1 cellular context compared by ENCODE assay signal in the genomic region with DNA sequence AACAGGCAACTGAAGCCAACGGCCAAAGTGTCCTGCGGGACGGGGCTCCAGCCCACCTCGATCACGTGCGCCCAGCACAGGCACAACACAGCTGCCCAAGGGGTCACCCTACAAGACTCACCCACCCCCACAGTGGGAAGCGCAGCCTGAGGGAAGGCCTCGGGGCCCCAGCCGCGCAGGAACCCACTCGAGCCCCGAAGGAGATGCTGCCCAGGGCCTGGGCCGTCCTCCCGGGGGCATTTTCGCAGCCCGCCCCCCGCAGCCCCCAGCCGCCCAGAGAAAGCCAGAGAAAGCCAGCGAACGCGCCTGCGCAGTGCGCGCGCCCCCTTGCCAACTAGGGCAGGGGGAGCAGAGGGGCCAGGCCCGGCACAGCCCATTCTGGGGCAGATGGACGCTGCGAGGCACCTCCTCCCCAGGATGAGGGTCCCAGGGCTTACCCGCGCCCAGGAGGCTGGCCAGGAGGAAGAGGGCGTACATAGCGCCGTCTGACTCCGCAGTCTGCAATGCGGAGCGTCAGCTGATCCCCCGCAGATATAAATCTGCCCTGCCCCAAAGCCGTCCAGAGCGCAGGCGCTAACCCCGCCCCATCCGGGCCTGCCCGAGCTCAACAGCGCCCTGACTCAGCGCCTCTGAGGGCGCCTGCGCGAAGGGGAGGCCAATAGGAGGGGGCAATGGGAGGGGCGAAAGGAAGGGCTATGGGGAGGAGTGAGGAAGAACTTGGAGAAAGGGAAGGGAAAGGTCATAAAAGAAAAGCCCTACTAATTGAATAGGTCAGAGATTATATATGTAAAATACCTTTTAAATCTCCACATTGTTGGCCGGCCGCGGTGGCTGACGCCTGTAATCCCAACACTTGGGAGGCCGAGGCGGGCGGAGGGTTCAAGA.
TF ChIP-seq lines count a peak whose summit lies in the region.

PSAP (minus strand) TSS at position 507 of the 885 bp plus-strand sequence; CDS start at position 477, 30 bp downstream.

TF ChIP-seq in K562, 482 proteins besides CTCF, POLR2A, EP300 and RAD21 (continued from another document and continues in another):
- TF ChIP-seq, protein P1, sequence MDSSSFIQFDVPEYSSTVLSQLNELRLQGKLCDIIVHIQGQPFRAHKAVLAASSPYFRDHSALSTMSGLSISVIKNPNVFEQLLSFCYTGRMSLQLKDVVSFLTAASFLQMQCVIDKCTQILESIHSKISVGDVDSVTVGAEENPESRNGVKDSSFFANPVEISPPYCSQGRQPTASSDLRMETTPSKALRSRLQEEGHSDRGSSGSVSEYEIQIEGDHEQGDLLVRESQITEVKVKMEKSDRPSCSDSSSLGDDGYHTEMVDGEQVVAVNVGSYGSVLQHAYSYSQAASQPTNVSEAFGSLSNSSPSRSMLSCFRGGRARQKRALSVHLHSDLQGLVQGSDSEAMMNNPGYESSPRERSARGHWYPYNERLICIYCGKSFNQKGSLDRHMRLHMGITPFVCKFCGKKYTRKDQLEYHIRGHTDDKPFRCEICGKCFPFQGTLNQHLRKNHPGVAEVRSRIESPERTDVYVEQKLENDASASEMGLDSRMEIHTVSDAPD (CRISPR knock-in tag; IDR thresholded peaks at IDR 0.05) = no peak
- TF ChIP-seq ZNF584 (CRISPR knock-in tag; IDR thresholded peaks at IDR 0.05; ENCODE audit: low read depth) (no peak), ARID1B (IDR thresholded peaks at IDR 0.05) (peak; percentile 70), DLX4 (CRISPR knock-in tag; IDR thresholded peaks at IDR 0.05) (no peak), PHF20 (IDR thresholded peaks at IDR 0.05; ENCODE audit: partially characterized antibody) (no peak), TAL1 (IDR thresholded peaks at IDR 0.05) (no peak), ZNF79 (CRISPR knock-in tag; IDR thresholded peaks at IDR 0.05; ENCODE audit: low read depth) (no peak), ZNF445 (CRISPR knock-in tag; IDR thresholded peaks at IDR 0.05; ENCODE audit: low read depth) (no peak), MEF2D (tag; conservative IDR thresholded peaks at IDR 0.05; ENCODE audit: low read depth) (no peak), HDAC6 (IDR thresholded peaks at IDR 0.05; ENCODE audit: low read depth, low read length) (no peak), DACH1 (IDR thresholded peaks at IDR 0.05; ENCODE audit: partially characterized antibody) (peak; percentile 100), RREB1 (CRISPR knock-in tag; IDR thresholded peaks at IDR 0.05) (no peak), SMAD2 (IDR thresholded peaks at IDR 0.05; ENCODE audit: low read depth, low read length) (no peak), HDAC2 (IDR thresholded peaks at IDR 0.05) (peak; percentile 33; the same call in 1 of the 2 replicates), HES1 (IDR thresholded peaks at IDR 0.05; ENCODE audit: low read depth) (no peak), RUNX1 (IDR thresholded peaks at IDR 0.05; ENCODE audit: low read depth) (no peak), ZNF280A (IDR thresholded peaks at IDR 0.05; ENCODE audit: low read depth, partially characterized antibody) (no peak), NUFIP1 (IDR thresholded peaks at IDR 0.05; ENCODE audit: partially characterized antibody) (no peak), ZNF239 (CRISPR knock-in tag; IDR thresholded peaks at IDR 0.05) (no peak), SIRT6 (IDR thresholded peaks at IDR 0.05; ENCODE audit: low read depth, low read length) (no peak), DPF2 (IDR thresholded peaks at IDR 0.05) (peak; percentile 67), CBX1 (IDR thresholded peaks at IDR 0.05; ENCODE audit: low read depth) (peak; percentile 93), GTF2B (IDR thresholded peaks at IDR 0.05; ENCODE audit: extremely low read depth, insufficient read length) (no peak), KAT8 (IDR thresholded peaks at IDR 0.05; ENCODE audit: low read depth) (no peak), PHF8 (IDR thresholded peaks at IDR 0.05; ENCODE audit: borderline replicate concordance, low read length) (peak; percentile 97; the same call in 1 of the 2 replicates), ZNF699 (CRISPR knock-in tag; IDR thresholded peaks at IDR 0.05; ENCODE audit: insufficient replicate concordance) (no peak), SRSF9 (IDR thresholded peaks at IDR 0.05; ENCODE audit: borderline replicate concordance, low read depth, low read length) (no peak), HCFC1 (IDR thresholded peaks at IDR 0.05; ENCODE audit: low read depth, low read length) (peak; percentile 5; the same call in 1 of the 2 replicates), NFE2L1 (tag; IDR thresholded peaks at IDR 0.05; ENCODE audit: borderline replicate concordance, low read depth) (no peak), FOXK2 (conservative IDR thresholded peaks at IDR 0.05 in 1 of 2, IDR thresholded peaks at IDR 0.05 in 1 of 2; ENCODE audit: low read depth in 2 of 2) (peak; percentile 53 to 83; a peak in 3 of 4 replicates)
- TF ChIP-seq, protein P2, sequence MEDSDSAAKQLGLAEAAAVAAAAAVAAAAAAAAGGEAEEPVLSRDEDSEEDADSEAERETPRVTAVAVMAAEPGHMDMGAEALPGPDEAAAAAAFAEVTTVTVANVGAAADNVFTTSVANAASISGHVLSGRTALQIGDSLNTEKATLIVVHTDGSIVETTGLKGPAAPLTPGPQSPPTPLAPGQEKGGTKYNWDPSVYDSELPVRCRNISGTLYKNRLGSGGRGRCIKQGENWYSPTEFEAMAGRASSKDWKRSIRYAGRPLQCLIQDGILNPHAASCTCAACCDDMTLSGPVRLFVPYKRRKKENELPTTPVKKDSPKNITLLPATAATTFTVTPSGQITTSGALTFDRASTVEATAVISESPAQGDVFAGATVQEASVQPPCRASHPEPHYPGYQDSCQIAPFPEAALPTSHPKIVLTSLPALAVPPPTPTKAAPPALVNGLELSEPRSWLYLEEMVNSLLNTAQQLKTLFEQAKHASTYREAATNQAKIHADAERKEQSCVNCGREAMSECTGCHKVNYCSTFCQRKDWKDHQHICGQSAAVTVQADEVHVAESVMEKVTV (CRISPR knock-in tag; IDR thresholded peaks at IDR 0.05) = no peak
- TF ChIP-seq, protein P3, sequence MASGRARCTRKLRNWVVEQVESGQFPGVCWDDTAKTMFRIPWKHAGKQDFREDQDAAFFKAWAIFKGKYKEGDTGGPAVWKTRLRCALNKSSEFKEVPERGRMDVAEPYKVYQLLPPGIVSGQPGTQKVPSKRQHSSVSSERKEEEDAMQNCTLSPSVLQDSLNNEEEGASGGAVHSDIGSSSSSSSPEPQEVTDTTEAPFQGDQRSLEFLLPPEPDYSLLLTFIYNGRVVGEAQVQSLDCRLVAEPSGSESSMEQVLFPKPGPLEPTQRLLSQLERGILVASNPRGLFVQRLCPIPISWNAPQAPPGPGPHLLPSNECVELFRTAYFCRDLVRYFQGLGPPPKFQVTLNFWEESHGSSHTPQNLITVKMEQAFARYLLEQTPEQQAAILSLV (tag; IDR thresholded peaks at IDR 0.05) = no peak
- TF ChIP-seq, protein P4, sequence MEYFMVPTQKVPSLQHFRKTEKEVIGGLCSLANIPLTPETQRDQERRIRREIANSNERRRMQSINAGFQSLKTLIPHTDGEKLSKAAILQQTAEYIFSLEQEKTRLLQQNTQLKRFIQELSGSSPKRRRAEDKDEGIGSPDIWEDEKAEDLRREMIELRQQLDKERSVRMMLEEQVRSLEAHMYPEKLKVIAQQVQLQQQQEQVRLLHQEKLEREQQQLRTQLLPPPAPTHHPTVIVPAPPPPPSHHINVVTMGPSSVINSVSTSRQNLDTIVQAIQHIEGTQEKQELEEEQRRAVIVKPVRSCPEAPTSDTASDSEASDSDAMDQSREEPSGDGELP (CRISPR knock-in tag; IDR thresholded peaks at IDR 0.05; ENCODE audit: borderline replicate concordance) = peak; percentile 100
- TF ChIP-seq, protein P5, sequence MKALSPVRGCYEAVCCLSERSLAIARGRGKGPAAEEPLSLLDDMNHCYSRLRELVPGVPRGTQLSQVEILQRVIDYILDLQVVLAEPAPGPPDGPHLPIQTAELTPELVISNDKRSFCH (CRISPR knock-in tag; IDR thresholded peaks at IDR 0.05) = no peak
- TF ChIP-seq, protein P5 (tag; IDR thresholded peaks at IDR 0.05) = no peak; the same call in 1 of the 2 replicates
- TF ChIP-seq, protein P6, sequence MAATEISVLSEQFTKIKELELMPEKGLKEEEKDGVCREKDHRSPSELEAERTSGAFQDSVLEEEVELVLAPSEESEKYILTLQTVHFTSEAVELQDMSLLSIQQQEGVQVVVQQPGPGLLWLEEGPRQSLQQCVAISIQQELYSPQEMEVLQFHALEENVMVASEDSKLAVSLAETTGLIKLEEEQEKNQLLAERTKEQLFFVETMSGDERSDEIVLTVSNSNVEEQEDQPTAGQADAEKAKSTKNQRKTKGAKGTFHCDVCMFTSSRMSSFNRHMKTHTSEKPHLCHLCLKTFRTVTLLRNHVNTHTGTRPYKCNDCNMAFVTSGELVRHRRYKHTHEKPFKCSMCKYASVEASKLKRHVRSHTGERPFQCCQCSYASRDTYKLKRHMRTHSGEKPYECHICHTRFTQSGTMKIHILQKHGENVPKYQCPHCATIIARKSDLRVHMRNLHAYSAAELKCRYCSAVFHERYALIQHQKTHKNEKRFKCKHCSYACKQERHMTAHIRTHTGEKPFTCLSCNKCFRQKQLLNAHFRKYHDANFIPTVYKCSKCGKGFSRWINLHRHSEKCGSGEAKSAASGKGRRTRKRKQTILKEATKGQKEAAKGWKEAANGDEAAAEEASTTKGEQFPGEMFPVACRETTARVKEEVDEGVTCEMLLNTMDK (IDR thresholded peaks at IDR 0.05; ENCODE audit: borderline replicate concordance, insufficient read depth, low read depth, low read length, poor library complexity, severe bottlenecking) = no peak
- TF ChIP-seq, protein P7, sequence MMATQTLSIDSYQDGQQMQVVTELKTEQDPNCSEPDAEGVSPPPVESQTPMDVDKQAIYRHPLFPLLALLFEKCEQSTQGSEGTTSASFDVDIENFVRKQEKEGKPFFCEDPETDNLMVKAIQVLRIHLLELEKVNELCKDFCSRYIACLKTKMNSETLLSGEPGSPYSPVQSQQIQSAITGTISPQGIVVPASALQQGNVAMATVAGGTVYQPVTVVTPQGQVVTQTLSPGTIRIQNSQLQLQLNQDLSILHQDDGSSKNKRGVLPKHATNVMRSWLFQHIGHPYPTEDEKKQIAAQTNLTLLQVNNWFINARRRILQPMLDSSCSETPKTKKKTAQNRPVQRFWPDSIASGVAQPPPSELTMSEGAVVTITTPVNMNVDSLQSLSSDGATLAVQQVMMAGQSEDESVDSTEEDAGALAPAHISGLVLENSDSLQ (IDR thresholded peaks at IDR 0.05) = peak; percentile 81
